Comparison of ENCODE assay signal across 20 cellular contexts in genomic region chr21:46585191-46585953, GRCh38. TPM values are rescaled to one million over a fixed set of nuclear protein-coding genes. Genes with fewer than 3 reads are reported as not detected.
DNase-seq lines count a peak whose midpoint lies in the region; ATAC-seq and TF ChIP-seq lines count a peak whose summit lies in the region.
"Had no signal": no experiment of that assay in that cellular context is flagged by ENCODE, and none has a peak within 500 bp of the region (broad histone marks: within the 10 kb centered on the region; RNA-seq: fewer than 3 reads in every experiment).

No MANE protein-coding gene starts in this region.

- H3F3A ChIP-seq in Loucy (ENCODE audit: low read depth) = no peaks in the 10 kb centered on the region

- H3K18ac ChIP-seq in H9 (ENCODE audit: insufficient read length, low read depth, low read length) = no peak overlapping the region

- peak overlapping the region; percentile 68 for H3K4me2 ChIP-seq in Loucy (ENCODE audit: low read depth, low read length, poor library complexity, severe bottlenecking)
- H3K4me2 ChIP-seq in H9 (ENCODE audit: insufficient read depth, insufficient read length, low read length) = no peak overlapping the region

- no peak overlapping the region for H4K5ac ChIP-seq in H9 (ENCODE audit: insufficient read length, low read depth, low read length)

- no peak overlapping the region for H4K91ac ChIP-seq in H9 (ENCODE audit: insufficient read length, low read depth, low read length)

- H4K20me1 ChIP-seq in Loucy (ENCODE audit: insufficient read depth, low read length, poor library complexity, severe bottlenecking) (no peaks in the 10 kb centered on the region), H9 (ENCODE audit: control insufficient read depth, insufficient read depth, insufficient read length) (no peaks in the 10 kb centered on the region)

- H3K9me3 Mint-ChIP-seq in activated T-helper 2 cell treated with anti-CD3 and anti-CD28 coated beads, Interferon-gamma antibody, Interleukin-2, Interleukin-4, amounts not matched to agents 10 μg/mL and 5 μg/mL and 100 μg/mL, durations not matched to agents 14 hours and 24 hours and 36 hours = peaks cover 70% of the 10 kb centered on the region
- H3K9me3 Mint-ChIP-seq in CD14-positive monocyte = peaks cover 27 to 70% (median 51%) of the 10 kb centered on the region in 7 donors
- H3K9me3 Mint-ChIP-seq in H9 = peaks cover 76 to 87% of the 10 kb centered on the region in 2 experiments

- H2BK5ac ChIP-seq in H9 (ENCODE audit: insufficient read length, low read length) = no peak overlapping the region

- no peak overlapping the region for H4K8ac ChIP-seq in H9 (replicated peaks; ENCODE audit: insufficient read length, low read depth, low read length)

- peak overlapping the region; percentile 44 for H3K4me3 ChIP-seq in Loucy (ENCODE audit: low read length, poor library complexity, severe bottlenecking)
- H3K4me3 ChIP-seq: thyroid gland had no signal

- intact Hi-C loops in activated T-helper 2 cell treated with anti-CD3 and anti-CD28 coated beads, Interferon-gamma antibody, Interleukin-2, Interleukin-4, amounts not matched to agents 10 μg/mL and 5 μg/mL and 100 μg/mL, durations not matched to agents 14 hours and 24 hours and 36 hours (cut with micrococcal nuclease) = no loop called here
- intact Hi-C loops in CD14-positive monocyte (cut with micrococcal nuclease) = no loop called here

- H3K4me1 ChIP-seq in Loucy (ENCODE audit: insufficient read depth, low read length, poor library complexity, severe bottlenecking) = peaks cover 14% of the 10 kb centered on the region
- no peaks in the 10 kb centered on the region for H3K4me1 ChIP-seq in H9 (ENCODE audit: insufficient read depth, low read length)
- H3K4me1 ChIP-seq: parathyroid adenoma, thyroid gland had no signal

- H2BK120ac ChIP-seq in H9 (ENCODE audit: low read depth, low read length, poor library complexity, severe bottlenecking) = no peak overlapping the region

- H3K9me2 ChIP-seq in Loucy (replicated peaks; ENCODE audit: low read depth, low read length) = no peaks in the 10 kb centered on the region

- peaks cover 6% of the 10 kb centered on the region for H3K27me3 Mint-ChIP-seq in activated T-helper 2 cell treated with anti-CD3 and anti-CD28 coated beads, Interferon-gamma antibody, Interleukin-2, Interleukin-4, amounts not matched to agents 10 μg/mL and 5 μg/mL and 100 μg/mL, durations not matched to agents 14 hours and 24 hours and 36 hours (ENCODE audit: low read depth)
- H3K27me3 Mint-ChIP-seq in CD14-positive monocyte (ENCODE audit: low read depth in 3 of 3) = peaks cover 3 to 5% (median 4%) of the 10 kb centered on the region in 3 donors
- peaks cover 34% of the 10 kb centered on the region for H3K27me3 Mint-ChIP-seq in H9 (ENCODE audit: low read depth)

- H2AK5ac ChIP-seq in H9 (ENCODE audit: insufficient read length, low read length) = no peak overlapping the region

- H3K4ac ChIP-seq in H9 (ENCODE audit: low read depth, low read length) = no peak overlapping the region

- peaks cover 3% of the 10 kb centered on the region for H3K4me1 Mint-ChIP-seq in activated T-helper 2 cell treated with anti-CD3 and anti-CD28 coated beads, Interferon-gamma antibody, Interleukin-2, Interleukin-4, amounts not matched to agents 10 μg/mL and 5 μg/mL and 100 μg/mL, durations not matched to agents 14 hours and 24 hours and 36 hours (ENCODE audit: low read depth)
- H3K4me1 Mint-ChIP-seq in CD14-positive monocyte = no peaks in the 10 kb centered on the region
- H3K4me1 Mint-ChIP-seq in H9 = no peaks in the 10 kb centered on the region

- no peaks in the 10 kb centered on the region for H3K23me2 ChIP-seq in H9 (ENCODE audit: insufficient read length, low read depth, low read length, poor library complexity, severe bottlenecking)

- no peaks in the 10 kb centered on the region for H3K79me1 ChIP-seq in H9 (ENCODE audit: insufficient read depth, low read depth, low read length, poor library complexity, severe bottlenecking)

- H3K27me3 ChIP-seq in Loucy (ENCODE audit: insufficient read depth, low read length, poor library complexity, severe bottlenecking) (no peaks in the 10 kb centered on the region), H9 (ENCODE audit: insufficient read depth, low read length) (no peaks in the 10 kb centered on the region)
- H3K27me3 ChIP-seq: thyroid gland had no signal

- no peak overlapping the region for H2BK12ac ChIP-seq in H9 (ENCODE audit: insufficient read length, low read depth, low read length)

- H3K27ac Mint-ChIP-seq in activated T-helper 2 cell treated with anti-CD3 and anti-CD28 coated beads, Interferon-gamma antibody, Interleukin-2, Interleukin-4, amounts not matched to agents 10 μg/mL and 5 μg/mL and 100 μg/mL, durations not matched to agents 14 hours and 24 hours and 36 hours = no peak overlapping the region
- H3K27ac Mint-ChIP-seq in CD14-positive monocyte (no peak overlapping the region), H9 (no peak overlapping the region)
- H3K27ac Mint-ChIP-seq: CD8-positive, alpha-beta T cell; natural killer cell had no signal

- H3K79me2 ChIP-seq in Loucy (ENCODE audit: insufficient read depth, low read length) (no peaks in the 10 kb centered on the region), H9 (ENCODE audit: insufficient read depth, low read length) (no peaks in the 10 kb centered on the region)
- H3K79me2 ChIP-seq: parathyroid adenoma had no signal

- no peak overlapping the region for H3K56ac ChIP-seq in H9 (ENCODE audit: insufficient read length, low read depth, low read length)

- TF ChIP-seq CTCF in Loucy (conservative IDR thresholded peaks at IDR 0.05; ENCODE audit: low read length) = no peak
- TF ChIP-seq CTCF in CD14-positive monocyte (IDR thresholded peaks at IDR 0.05) = no peak
- no peak for TF ChIP-seq CTCF in H9 (conservative IDR thresholded peaks at IDR 0.05)

- H3K36me3 ChIP-seq in Loucy (ENCODE audit: insufficient read depth, low read length) = no peaks in the 10 kb centered on the region; the same call in 1 of the 2 replicates

- H3K4me3 Mint-ChIP-seq in activated T-helper 2 cell treated with anti-CD3 and anti-CD28 coated beads, Interferon-gamma antibody, Interleukin-2, Interleukin-4, amounts not matched to agents 10 μg/mL and 5 μg/mL and 100 μg/mL, durations not matched to agents 14 hours and 24 hours and 36 hours (ENCODE audit: low read depth) = no peak overlapping the region
- no peak overlapping the region for H3K4me3 Mint-ChIP-seq in CD14-positive monocyte
- no peak overlapping the region for H3K4me3 Mint-ChIP-seq in H9
- H3K4me3 Mint-ChIP-seq: CD8-positive, alpha-beta T cell; natural killer cell had no signal

- H2BK15ac ChIP-seq in H9 (ENCODE audit: low read depth, low read length) = no peak overlapping the region

- H3K14ac ChIP-seq in H9 (ENCODE audit: insufficient read depth, low read length) = no peak overlapping the region

- ATAC-seq in GM19455 (IDR thresholded peaks at IDR 0.05; ENCODE audit: unreplicated experiment) = no peak
- ATAC-seq: CD8-positive, alpha-beta T cell; natural killer cell had no signal

- H3K9ac ChIP-seq in Loucy (ENCODE audit: low read depth, low read length, poor library complexity, severe bottlenecking) (peak overlapping the region; percentile 63), H9 (ENCODE audit: extremely low read depth, insufficient read length, low read length) (no peak overlapping the region)
- H3K9ac ChIP-seq: parathyroid adenoma had no signal

- H3K23ac ChIP-seq in H9 (ENCODE audit: insufficient read length, low read depth, low read length) = no peak overlapping the region

- peak overlapping the region; percentile 64; the same call in 1 of the 2 replicates for H2AFZ ChIP-seq in Loucy (ENCODE audit: low read length)
- H2AFZ ChIP-seq in H9 (ENCODE audit: low read length) = no peak overlapping the region
- H2AFZ ChIP-seq: parathyroid adenoma had no signal

- no peak overlapping the region for H3T11ph ChIP-seq in H9 (ENCODE audit: low read length)

- no CpG with 5 or more reads among the region's 7 CpGs for WGBS in H9 (ENCODE audit: extremely low coverage, insufficient read length, low lambda C conversion rate)

- DNase-seq in DMS153 (lab: John Stamatoyannopoulos, UW) (peak; percentile 22), NCI-H345 treated with DMSO at 0.1 percent for 48 hours (lab: John Stamatoyannopoulos, UW; ENCODE audit: unreplicated experiment) (peak; percentile 42), epithelial cell of prostate (ENCODE audit: low read depth, low spot score) (peak; percentile 24), CD14-positive monocyte (ENCODE audit: low spot score) (no peak), H9 (no peak)
- DNase-seq in activated T-helper 2 cell treated with anti-CD3 and anti-CD28 coated beads, Interferon-gamma antibody, Interleukin-2, Interleukin-4, amounts not matched to agents 10 μg/mL and 5 μg/mL and 100 μg/mL, durations not matched to agents 14 hours and 24 hours and 36 hours (ENCODE audit: low spot score) = no peak
- DNase-seq: activated CD4-positive, alpha-beta T cell treated with anti-CD3 and anti-CD28 coated beads for 4 hours; CD8-positive, alpha-beta T cell; hypothalamus; mesendoderm; MV-4-11; natural killer cell; stimulated activated CD4-positive, alpha-beta T cell treated with anti-CD3 and anti-CD28 coated beads, Interleukin-1b, Interleukin-23, amount 100 ng/mL, for 48 hours; stimulated activated naive CD4-positive, alpha-beta T cell; SW 1271; thyroid gland had no signal

- H2BK20ac ChIP-seq in H9 (ENCODE audit: low read depth, low read length, poor library complexity, severe bottlenecking) = no peak overlapping the region

- peaks cover 29% of the 10 kb centered on the region for H3K36me3 Mint-ChIP-seq in activated T-helper 2 cell treated with anti-CD3 and anti-CD28 coated beads, Interferon-gamma antibody, Interleukin-2, Interleukin-4, amounts not matched to agents 10 μg/mL and 5 μg/mL and 100 μg/mL, durations not matched to agents 14 hours and 24 hours and 36 hours (ENCODE audit: low read depth)
- H3K36me3 Mint-ChIP-seq in CD14-positive monocyte (peaks cover 6 to 14% of the 10 kb centered on the region in 2 donors), H9 (ENCODE audit: insufficient read depth in 1 of 3, low read depth in 3 of 3) (peaks cover 21 to 39% (median 30%) of the 10 kb centered on the region in 3 experiments)

- H3K9me3 ChIP-seq in Loucy (ENCODE audit: insufficient read depth, low read depth, low read length) (peaks cover 23% of the 10 kb centered on the region; the same call in 1 of the 2 replicates), H9 (ENCODE audit: control insufficient read depth, low read depth, low read length) (peaks cover 15% of the 10 kb centered on the region)
- H3K9me3 ChIP-seq: thyroid gland had no signal

- H3K27ac ChIP-seq in epithelial cell of prostate = peak overlapping the region; percentile 17
- no peak overlapping the region for H3K27ac ChIP-seq in H9 (ENCODE audit: insufficient read length, low read depth, low read length)
- H3K27ac ChIP-seq: parathyroid adenoma, thyroid gland had no signal

RNA-seq across cellular contexts. Expression of gene S100B, which starts 19.5 kb away (rescaled TPM):
- total RNA-seq in activated T-helper 2 cell treated with anti-CD3 and anti-CD28 coated beads, Interferon-gamma antibody, Interleukin-2, Interleukin-4, amounts not matched to agents 10 μg/mL and 5 μg/mL and 100 μg/mL, durations not matched to agents 14 hours and 24 hours and 36 hours = not detected in 2 replicates
- polyA plus RNA-seq in CD14-positive monocyte = 1 to 10 TPM in 1 of 2 donors, under 1 TPM in 1; 0.67 to 1.4 TPM
- total RNA-seq in H9 (2021) = 0.26 and 0.53 TPM in 2 replicates
- total RNA-seq: kidney epithelial cell had no signal

RNA-seq across cellular contexts. Expression of gene PRMT2, which starts 50.1 kb away (rescaled TPM):
- total RNA-seq in activated T-helper 2 cell treated with anti-CD3 and anti-CD28 coated beads, Interferon-gamma antibody, Interleukin-2, Interleukin-4, amounts not matched to agents 10 μg/mL and 5 μg/mL and 100 μg/mL, durations not matched to agents 14 hours and 24 hours and 36 hours = 71.0 and 73.9 TPM in 2 replicates
- 10 to 100 TPM; 71.5 to 77.2 TPM for polyA plus RNA-seq in CD14-positive monocyte
- total RNA-seq in H9 (2021) = 53.4 and 53.7 TPM in 2 replicates

Comparison
In these comparisons a context has a peak if more than half of its experiments do, and no peak if none do; other contexts are left out.
1. DNase-seq: peak in DMS153 (single experiment), NCI-H345 treated with DMSO at 0.1 percent for 48 hours (single experiment) and epithelial cell of prostate (single experiment); none in activated T-helper 2 cell treated with anti-CD3 and anti-CD28 coated beads, Interferon-gamma antibody, Interleukin-2, Interleukin-4, amounts not matched to agents 10 μg/mL and 5 μg/mL and 100 μg/mL, durations not matched to agents 14 hours and 24 hours and 36 hours (single experiment), CD14-positive monocyte (single experiment) and H9 (single experiment).